Comparison of ENCODE assay signal across 33 cellular contexts in the genomic region with DNA sequence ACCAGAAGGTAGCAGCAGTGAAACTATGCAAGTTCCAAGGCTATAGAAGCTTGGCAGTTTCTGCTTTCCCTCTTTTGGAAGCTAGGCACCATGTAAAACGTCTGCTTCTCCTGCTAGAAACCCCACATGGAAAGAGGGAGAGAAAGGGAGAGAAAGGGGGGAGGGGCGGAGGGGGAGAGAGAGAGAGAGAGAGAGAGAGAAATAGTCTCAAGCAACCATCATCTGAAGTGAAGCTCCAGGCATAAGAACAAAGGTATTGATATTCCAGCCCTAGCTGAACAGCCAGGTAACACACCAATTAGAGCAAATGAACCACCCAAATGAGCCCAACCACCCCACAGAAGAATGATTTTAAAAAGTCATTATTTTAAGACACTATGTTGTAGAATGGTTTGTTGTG. TPM values are rescaled to one million over a fixed set of nuclear protein-coding genes. Genes with fewer than 3 reads are reported as not detected.
"Had no signal": no experiment of that assay in that cellular context is flagged by ENCODE, and none has a peak within 500 bp of the region (broad histone marks: within the 10 kb centered on the region; RNA-seq: fewer than 3 reads in every experiment).

No MANE protein-coding gene starts in this region.

- DNase-seq: activated CD4-positive, alpha-beta memory T cell treated with anti-CD3 and anti-CD28 coated beads, Interleukin-2, amount 10 ng/mL, durations not matched to agents 7 days and 5 days; activated CD4-positive, alpha-beta T cell treated with anti-CD3 and anti-CD28 coated beads for 1 hour; activated CD4-positive, alpha-beta T cell treated with anti-CD3 and anti-CD28 coated beads for 36 hours; activated CD4-positive, alpha-beta T cell treated with anti-CD3 and anti-CD28 coated beads for 48 hours; activated CD4-positive, alpha-beta T cell treated with anti-CD3 and anti-CD28 coated beads, Interleukin-2, amount 10 ng/mL, durations not matched to agents 7 days and 5 days; activated CD4-positive, alpha-beta T cell treated with anti-CD3 and anti-CD28 coated beads, Interleukin-2, amount 50 U/mL, for 48 hours; activated CD4-positive, CD25-positive, alpha-beta regulatory T cell; activated CD8-positive, alpha-beta memory T cell treated with anti-CD3 and anti-CD28 coated beads for 24 hours; activated CD8-positive, alpha-beta memory T cell treated with anti-CD3 and anti-CD28 coated beads, Interleukin-2, amount 10 ng/mL, durations not matched to agents 7 days and 5 days; activated CD8-positive, alpha-beta memory T cell treated with anti-CD3 and anti-CD28 coated beads, Interleukin-2, amount 50 U/mL, for 48 hours; activated CD8-positive, alpha-beta T cell treated with anti-CD3 and anti-CD28 coated beads, Interleukin-2, amount 10 ng/mL, durations not matched to agents 7 days and 5 days; activated effector memory CD4-positive, alpha-beta T cell treated with Interleukin-2 at 50 U/mL for 16 hours; activated gamma-delta T cell; activated naive CD4-positive, alpha-beta T cell treated with anti-CD3 and anti-CD28 coated beads, Interleukin-2, amount 10 ng/mL, durations not matched to agents 7 days and 5 days; activated naive CD4-positive, alpha-beta T cell treated with Interleukin-2 at 50 U/mL for 16 hours; activated naive CD8-positive, alpha-beta T cell treated with anti-CD3 and anti-CD28 coated beads, Interleukin-2, amount 10 ng/mL, durations not matched to agents 7 days and 5 days; activated naive CD8-positive, alpha-beta T cell treated with anti-CD3 and anti-CD28 coated beads, Interleukin-2, amount 50 U/mL, for 24 hours; activated T-cell treated with anti-CD3 and anti-CD28 coated beads, Interleukin-2, amount 50 U/mL, for 24 hours; activated T-cell treated with anti-CD3 and anti-CD28 coated beads, Interleukin-2, amount 50 U/mL, for 48 hours; amygdala; anterior cingulate cortex; caudate nucleus; cerebellar nuclear complex; T-helper 2 cell; T-helper 9 cell had no signal

- H3K27ac ChIP-seq: ascending aorta, cardiac muscle cell, VCaP had no signal

- ATAC-seq: activated CD4-positive, alpha-beta T cell treated with anti-CD3 and anti-CD28 coated beads for 36 hours; activated CD4-positive, CD25-positive, alpha-beta regulatory T cell treated with anti-CD3 and anti-CD28 coated beads, Interleukin-2, amount 50 U/mL, for 24 hours; activated CD8-positive, alpha-beta memory T cell treated with anti-CD3 and anti-CD28 coated beads, Interleukin-2, amount 10 ng/mL, durations not matched to agents 7 days and 5 days; activated CD8-positive, alpha-beta T cell treated with anti-CD3 and anti-CD28 coated beads, Interleukin-2, amount 10 ng/mL, durations not matched to agents 7 days and 5 days; activated naive CD8-positive, alpha-beta T cell treated with anti-CD3 and anti-CD28 coated beads, Interleukin-2, amount 50 U/mL, for 24 hours had no signal

- H3K4me1 ChIP-seq: ascending aorta had no signal

- FAIRE-seq: bronchial epithelial cell, TTC549 had no signal

- H3K4me3 ChIP-seq: ascending aorta, cardiac muscle cell had no signal

- H3K36me3 ChIP-seq: ascending aorta, cardiac muscle cell had no signal

- H3K9me3 ChIP-seq: ascending aorta had no signal

- H3K27me3 ChIP-seq: ascending aorta, cardiac muscle cell had no signal

RNA-seq across cellular contexts. Expression of a gene that starts 8.5 kb away (rescaled TPM):
- total RNA-seq: activated CD4-positive, alpha-beta memory T cell treated with anti-CD3 and anti-CD28 coated beads, Interleukin-2, amount 10 ng/mL, durations not matched to agents 7 days and 5 days; activated CD4-positive, alpha-beta T cell treated with anti-CD3 and anti-CD28 coated beads, Interleukin-2, amount 10 ng/mL, durations not matched to agents 7 days and 5 days; activated CD8-positive, alpha-beta memory T cell treated with anti-CD3 and anti-CD28 coated beads, Interleukin-2, amount 10 ng/mL, durations not matched to agents 7 days and 5 days; activated CD8-positive, alpha-beta T cell treated with anti-CD3 and anti-CD28 coated beads, Interleukin-2, amount 10 ng/mL, durations not matched to agents 7 days and 5 days; activated naive CD8-positive, alpha-beta T cell treated with anti-CD3 and anti-CD28 coated beads, Interleukin-2, amount 10 ng/mL, durations not matched to agents 7 days and 5 days; activated T-helper 2 cell treated with anti-CD3 and anti-CD28 coated beads, Interferon-gamma antibody, Interleukin-2, Interleukin-4, amounts not matched to agents 10 μg/mL and 5 μg/mL and 100 μg/mL, durations not matched to agents 14 hours and 24 hours and 36 hours; ascending aorta; chondrocyte had no signal
